ENCODE assay signal across 1 cellular context in genomic region chr6:34908194-34908593, GRCh38.
TF ChIP-seq lines count a peak whose summit lies in the region.

No MANE protein-coding gene starts in this region.

TF ChIP-seq in GM23338, 12 proteins besides CTCF, POLR2A, EP300 and RAD21 (continued from another document):
- TF ChIP-seq, protein P1, sequence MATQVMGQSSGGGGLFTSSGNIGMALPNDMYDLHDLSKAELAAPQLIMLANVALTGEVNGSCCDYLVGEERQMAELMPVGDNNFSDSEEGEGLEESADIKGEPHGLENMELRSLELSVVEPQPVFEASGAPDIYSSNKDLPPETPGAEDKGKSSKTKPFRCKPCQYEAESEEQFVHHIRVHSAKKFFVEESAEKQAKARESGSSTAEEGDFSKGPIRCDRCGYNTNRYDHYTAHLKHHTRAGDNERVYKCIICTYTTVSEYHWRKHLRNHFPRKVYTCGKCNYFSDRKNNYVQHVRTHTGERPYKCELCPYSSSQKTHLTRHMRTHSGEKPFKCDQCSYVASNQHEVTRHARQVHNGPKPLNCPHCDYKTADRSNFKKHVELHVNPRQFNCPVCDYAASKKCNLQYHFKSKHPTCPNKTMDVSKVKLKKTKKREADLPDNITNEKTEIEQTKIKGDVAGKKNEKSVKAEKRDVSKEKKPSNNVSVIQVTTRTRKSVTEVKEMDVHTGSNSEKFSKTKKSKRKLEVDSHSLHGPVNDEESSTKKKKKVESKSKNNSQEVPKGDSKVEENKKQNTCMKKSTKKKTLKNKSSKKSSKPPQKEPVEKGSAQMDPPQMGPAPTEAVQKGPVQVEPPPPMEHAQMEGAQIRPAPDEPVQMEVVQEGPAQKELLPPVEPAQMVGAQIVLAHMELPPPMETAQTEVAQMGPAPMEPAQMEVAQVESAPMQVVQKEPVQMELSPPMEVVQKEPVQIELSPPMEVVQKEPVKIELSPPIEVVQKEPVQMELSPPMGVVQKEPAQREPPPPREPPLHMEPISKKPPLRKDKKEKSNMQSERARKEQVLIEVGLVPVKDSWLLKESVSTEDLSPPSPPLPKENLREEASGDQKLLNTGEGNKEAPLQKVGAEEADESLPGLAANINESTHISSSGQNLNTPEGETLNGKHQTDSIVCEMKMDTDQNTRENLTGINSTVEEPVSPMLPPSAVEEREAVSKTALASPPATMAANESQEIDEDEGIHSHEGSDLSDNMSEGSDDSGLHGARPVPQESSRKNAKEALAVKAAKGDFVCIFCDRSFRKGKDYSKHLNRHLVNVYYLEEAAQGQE (IDR thresholded peaks at IDR 0.05; ENCODE audit: unreplicated experiment): no peak
- TF ChIP-seq JUNB (IDR thresholded peaks at IDR 0.05; ENCODE audit: unreplicated experiment) (no peak), EZH2 (IDR thresholded peaks at IDR 0.05; ENCODE audit: low read depth, unreplicated experiment) (no peak), ZNF331 (CRISPR knock-in tag; IDR thresholded peaks at IDR 0.05; ENCODE audit: low read depth) (no peak)
- TF ChIP-seq, protein P2, sequence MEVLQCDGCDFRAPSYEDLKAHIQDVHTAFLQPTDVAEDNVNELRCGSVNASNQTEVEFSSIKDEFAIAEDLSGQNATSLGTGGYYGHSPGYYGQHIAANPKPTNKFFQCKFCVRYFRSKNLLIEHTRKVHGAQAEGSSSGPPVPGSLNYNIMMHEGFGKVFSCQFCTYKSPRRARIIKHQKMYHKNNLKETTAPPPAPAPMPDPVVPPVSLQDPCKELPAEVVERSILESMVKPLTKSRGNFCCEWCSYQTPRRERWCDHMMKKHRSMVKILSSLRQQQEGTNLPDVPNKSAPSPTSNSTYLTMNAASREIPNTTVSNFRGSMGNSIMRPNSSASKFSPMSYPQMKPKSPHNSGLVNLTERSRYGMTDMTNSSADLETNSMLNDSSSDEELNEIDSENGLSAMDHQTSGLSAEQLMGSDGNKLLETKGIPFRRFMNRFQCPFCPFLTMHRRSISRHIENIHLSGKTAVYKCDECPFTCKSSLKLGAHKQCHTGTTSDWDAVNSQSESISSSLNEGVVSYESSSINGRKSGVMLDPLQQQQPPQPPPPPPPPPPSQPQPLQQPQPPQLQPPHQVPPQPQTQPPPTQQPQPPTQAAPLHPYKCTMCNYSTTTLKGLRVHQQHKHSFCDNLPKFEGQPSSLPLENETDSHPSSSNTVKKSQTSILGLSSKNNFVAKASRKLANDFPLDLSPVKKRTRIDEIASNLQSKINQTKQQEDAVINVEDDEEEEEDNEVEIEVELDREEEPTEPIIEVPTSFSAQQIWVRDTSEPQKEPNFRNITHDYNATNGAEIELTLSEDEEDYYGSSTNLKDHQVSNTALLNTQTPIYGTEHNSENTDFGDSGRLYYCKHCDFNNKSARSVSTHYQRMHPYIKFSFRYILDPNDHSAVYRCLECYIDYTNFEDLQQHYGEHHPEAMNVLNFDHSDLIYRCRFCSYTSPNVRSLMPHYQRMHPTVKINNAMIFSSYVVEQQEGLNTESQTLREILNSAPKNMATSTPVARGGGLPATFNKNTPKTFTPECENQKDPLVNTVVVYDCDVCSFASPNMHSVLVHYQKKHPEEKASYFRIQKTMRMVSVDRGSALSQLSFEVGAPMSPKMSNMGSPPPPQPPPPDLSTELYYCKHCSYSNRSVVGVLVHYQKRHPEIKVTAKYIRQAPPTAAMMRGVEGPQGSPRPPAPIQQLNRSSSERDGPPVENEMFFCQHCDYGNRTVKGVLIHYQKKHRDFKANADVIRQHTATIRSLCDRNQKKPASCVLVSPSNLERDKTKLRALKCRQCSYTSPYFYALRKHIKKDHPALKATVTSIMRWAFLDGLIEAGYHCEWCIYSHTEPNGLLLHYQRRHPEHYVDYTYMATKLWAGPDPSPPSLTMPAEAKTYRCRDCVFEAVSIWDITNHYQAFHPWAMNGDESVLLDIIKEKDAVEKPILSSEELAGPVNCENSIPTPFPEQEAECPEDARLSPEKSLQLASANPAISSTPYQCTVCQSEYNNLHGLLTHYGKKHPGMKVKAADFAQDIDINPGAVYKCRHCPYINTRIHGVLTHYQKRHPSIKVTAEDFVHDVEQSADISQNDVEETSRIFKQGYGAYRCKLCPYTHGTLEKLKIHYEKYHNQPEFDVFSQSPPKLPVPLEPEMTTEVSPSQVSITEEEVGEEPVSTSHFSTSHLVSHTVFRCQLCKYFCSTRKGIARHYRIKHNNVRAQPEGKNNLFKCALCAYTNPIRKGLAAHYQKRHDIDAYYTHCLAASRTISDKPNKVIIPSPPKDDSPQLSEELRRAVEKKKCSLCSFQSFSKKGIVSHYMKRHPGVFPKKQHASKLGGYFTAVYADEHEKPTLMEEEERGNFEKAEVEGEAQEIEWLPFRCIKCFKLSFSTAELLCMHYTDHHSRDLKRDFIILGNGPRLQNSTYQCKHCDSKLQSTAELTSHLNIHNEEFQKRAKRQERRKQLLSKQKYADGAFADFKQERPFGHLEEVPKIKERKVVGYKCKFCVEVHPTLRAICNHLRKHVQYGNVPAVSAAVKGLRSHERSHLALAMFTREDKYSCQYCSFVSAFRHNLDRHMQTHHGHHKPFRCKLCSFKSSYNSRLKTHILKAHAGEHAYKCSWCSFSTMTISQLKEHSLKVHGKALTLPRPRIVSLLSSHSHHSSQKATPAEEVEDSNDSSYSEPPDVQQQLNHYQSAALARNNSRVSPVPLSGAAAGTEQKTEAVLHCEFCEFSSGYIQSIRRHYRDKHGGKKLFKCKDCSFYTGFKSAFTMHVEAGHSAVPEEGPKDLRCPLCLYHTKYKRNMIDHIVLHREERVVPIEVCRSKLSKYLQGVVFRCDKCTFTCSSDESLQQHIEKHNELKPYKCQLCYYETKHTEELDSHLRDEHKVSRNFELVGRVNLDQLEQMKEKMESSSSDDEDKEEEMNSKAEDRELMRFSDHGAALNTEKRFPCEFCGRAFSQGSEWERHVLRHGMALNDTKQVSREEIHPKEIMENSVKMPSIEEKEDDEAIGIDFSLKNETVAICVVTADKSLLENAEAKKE (CRISPR knock-in tag; IDR thresholded peaks at IDR 0.05): no peak
